In genomic region chr9:121133104-121133816, GRCh38 we compare ENCODE assay signal across 8 cellular contexts.
DNase-seq lines count a peak whose midpoint lies in the region; ATAC-seq lines count a peak whose summit lies in the region.

No MANE protein-coding gene starts in this region.

- H3K27me3 Mint-ChIP-seq in memory B cell = no peaks in the 10 kb centered on the region
- H3K27me3 Mint-ChIP-seq in stimulated activated naive CD8-positive, alpha-beta T cell treated with anti-CD3 and anti-CD28 coated beads, Interleukin-15, amount 100 ng/mL, for 72 hours = no peaks in the 10 kb centered on the region

- ATAC-seq in memory B cell (ENCODE audit: low read depth) = peak; percentile 96
- peak; percentile 88 for ATAC-seq in stimulated activated naive CD8-positive, alpha-beta T cell treated with anti-CD3 and anti-CD28 coated beads, Interleukin-15, amount 100 ng/mL, for 72 hours
- no peak for ATAC-seq in HG02763 (IDR thresholded peaks at IDR 0.05; ENCODE audit: unreplicated experiment)
- no peak for ATAC-seq in HG03432 (IDR thresholded peaks at IDR 0.05; ENCODE audit: unreplicated experiment)

- H3K4me1 Mint-ChIP-seq in memory B cell = peaks cover 50% of the 10 kb centered on the region
- peaks cover 47% of the 10 kb centered on the region for H3K4me1 Mint-ChIP-seq in stimulated activated naive CD8-positive, alpha-beta T cell treated with anti-CD3 and anti-CD28 coated beads, Interleukin-15, amount 100 ng/mL, for 72 hours

- H3K4me3 Mint-ChIP-seq in memory B cell = peak overlapping the region; percentile 66
- peak overlapping the region; percentile 24 to 26 for H3K4me3 Mint-ChIP-seq in stimulated activated naive CD8-positive, alpha-beta T cell treated with anti-CD3 and anti-CD28 coated beads, Interleukin-15, amount 100 ng/mL, for 72 hours

- H3K9me3 Mint-ChIP-seq in memory B cell = peaks cover 2% of the 10 kb centered on the region
- H3K9me3 Mint-ChIP-seq in stimulated activated naive CD8-positive, alpha-beta T cell treated with anti-CD3 and anti-CD28 coated beads, Interleukin-15, amount 100 ng/mL, for 72 hours = peaks cover 9 to 11% of the 10 kb centered on the region in 2 donors

- DNase-seq in NCI-H748 (lab: John Stamatoyannopoulos, UW; ENCODE audit: unreplicated experiment) (peak; percentile 69), NCI-H748 treated with DMSO at 0.1 percent for 48 hours (lab: John Stamatoyannopoulos, UW) (no peak), memory B cell (ENCODE audit: low spot score in 2 of 2) (peak; percentile 28 to 35), NCI-H1105 treated with DMSO at 0.1 percent for 48 hours (lab: John Stamatoyannopoulos, UW) (no peak)
- DNase-seq in activated T-helper 1 cell treated with anti-CD3 and anti-CD28 coated beads, Interleukin-2, amount 50 U/mL, for 16 hours (ENCODE audit: low read depth in 1 of 2, low spot score in 1 of 2) = peak; percentile 35 to 77
- DNase-seq in stimulated activated naive CD8-positive, alpha-beta T cell treated with anti-CD3 and anti-CD28 coated beads, Interleukin-15, amount 100 ng/mL, for 72 hours = peak; percentile 52 to 59

- peak overlapping the region; percentile 73 for H3K27ac Mint-ChIP-seq in memory B cell
- H3K27ac Mint-ChIP-seq in stimulated activated naive CD8-positive, alpha-beta T cell treated with anti-CD3 and anti-CD28 coated beads, Interleukin-15, amount 100 ng/mL, for 72 hours = peak overlapping the region in 1 of 2 donors; percentile 44

- H3K36me3 Mint-ChIP-seq in memory B cell = peaks cover 52% of the 10 kb centered on the region

Comparison
In these comparisons a context has a peak if more than half of its experiments do, and no peak if none do; other contexts are left out.
1. DNase-seq: peak in NCI-H748 (single experiment), activated T-helper 1 cell treated with anti-CD3 and anti-CD28 coated beads, Interleukin-2, amount 50 U/mL, for 16 hours (2 of 2), memory B cell (2 of 2) and stimulated activated naive CD8-positive, alpha-beta T cell treated with anti-CD3 and anti-CD28 coated beads, Interleukin-15, amount 100 ng/mL, for 72 hours (2 of 2); none in NCI-H748 treated with DMSO at 0.1 percent for 48 hours (single experiment) and NCI-H1105 treated with DMSO at 0.1 percent for 48 hours (single experiment).
2. ATAC-seq: peak in memory B cell (single experiment) and stimulated activated naive CD8-positive, alpha-beta T cell treated with anti-CD3 and anti-CD28 coated beads, Interleukin-15, amount 100 ng/mL, for 72 hours (single experiment); none in HG02763 (single experiment) and HG03432 (single experiment).